13 cellular contexts compared by ENCODE assay signal in genomic region chr1:162855461-162856150, GRCh38. TPM values are rescaled to one million over a fixed set of nuclear protein-coding genes. Genes with fewer than 3 reads are reported as not detected.
DNase-seq lines count a peak whose midpoint lies in the region; ATAC-seq and TF ChIP-seq lines count a peak whose summit lies in the region.
"Had no signal": no experiment of that assay in that cellular context is flagged by ENCODE, and none has a peak within 500 bp of the region (broad histone marks: within the 10 kb centered on the region; RNA-seq: fewer than 3 reads in every experiment).

No MANE protein-coding gene starts in this region.

- no peak overlapping the region for H3K4me3 ChIP-seq in HCT116 (replicated peaks in 1 of 2; ENCODE audit: low read depth in 1 of 2, low read length in 2 of 2)
- no peak overlapping the region for H3K4me3 ChIP-seq in SJCRH30
- H3K4me3 ChIP-seq in epithelial cell of proximal tubule (ENCODE audit: low read depth, low read length): no peak overlapping the region
- H3K4me3 ChIP-seq in skeletal muscle cell (ENCODE audit: low read depth, low read length): no peak overlapping the region
- H3K4me3 ChIP-seq in adrenal gland: no peak overlapping the region
- H3K4me3 ChIP-seq: right atrium auricular region had no signal

- TF ChIP-seq POLR2A in HCT116 (IDR thresholded peaks at IDR 0.05; ENCODE audit: borderline replicate concordance, extremely low read depth, insufficient read depth, insufficient read length): no peak
- no peak for TF ChIP-seq POLR2A in adrenal gland (IDR thresholded peaks at IDR 0.05)

- H3K36me3 ChIP-seq in HCT116 (ENCODE audit: control insufficient read depth in 1 of 2, insufficient read depth in 2 of 2, low read length in 2 of 2) (no peaks in the 10 kb centered on the region), SJCRH30 (no peaks in the 10 kb centered on the region), adrenal gland (replicated peaks in 1 of 2) (no peaks in the 10 kb centered on the region)
- H3K36me3 ChIP-seq: right atrium auricular region had no signal

- CTCF ChIA-PET in HCT116 (lab: Charles Lee): interaction anchor here (1.1 kb wide), 1 partner anchor 319 kb away, joined by 3 read pairs; no protein-coding TSS in a partner anchor

- ATAC-seq in HCT116 (peak; percentile 46), HG03457 (IDR thresholded peaks at IDR 0.05; ENCODE audit: unreplicated experiment) (no peak)

- no TSS peak for BruUV-seq in HCT116 (replicated peaks; lab: Mats Ljungman, UMichigan)

- DNase-seq in HCT116 (ENCODE audit: low read depth, low spot score): no peak
- peak in 1 of 2 experiments; percentile 36 for DNase-seq in SJCRH30
- peak; percentile 23 for DNase-seq in epithelial cell of proximal tubule (ENCODE audit: low read depth)
- DNase-seq in skeletal muscle cell (ENCODE audit: low read depth): peak; percentile 59
- no peak for DNase-seq in posterior vena cava (ENCODE audit: low spot score)
- DNase-seq in adrenal gland: no peak
- DNase-seq in stimulated activated naive CD4-positive, alpha-beta T cell treated with Interleukin-2 at 50 U/mL for 16 hours (lab: John Stamatoyannopoulos, UW): no peak
- DNase-seq: CD4-positive, alpha-beta memory T cell; NCI-H1694; NCI-H524; substantia nigra had no signal

- no peaks in the 10 kb centered on the region for H3K79me2 ChIP-seq in HCT116 (ENCODE audit: insufficient read depth, low read length)

- H2AFZ ChIP-seq in HCT116 (ENCODE audit: low read depth, low read length, poor library complexity, severe bottlenecking): peak overlapping the region; percentile 3

- H4K20me1 ChIP-seq in HCT116 (ENCODE audit: insufficient read depth): no peaks in the 10 kb centered on the region

- H3K9me3 ChIP-seq in HCT116 (ENCODE audit: control insufficient read depth in 1 of 2, insufficient read depth in 1 of 2, low read depth in 1 of 2, low read length in 2 of 2) (no peaks in the 10 kb centered on the region), SJCRH30 (replicated peaks) (no peaks in the 10 kb centered on the region), adrenal gland (replicated peaks in 1 of 3) (no peaks in the 10 kb centered on the region)
- H3K9me3 ChIP-seq: right atrium auricular region had no signal

- no peak overlapping the region for H3K27ac ChIP-seq in HCT116 (ENCODE audit: low read depth, low read length)
- peak overlapping the region; percentile 11 for H3K27ac ChIP-seq in SJCRH30
- H3K27ac ChIP-seq in adrenal gland: no peak overlapping the region
- H3K27ac ChIP-seq: right atrium auricular region had no signal

- intact Hi-C loops in HCT116 (cut with micrococcal nuclease) (no loop called here), posterior vena cava (cut with DNase I) (loop anchor here (10.0 kb wide), 2 partner anchors 209 to 459 kb away; partner anchors contain the start of gene RGS4 (in 1 of the 2)), adrenal gland (cut with DNase I) (loop anchor here in 1 of 2 donors (10.0 kb wide), 1 partner anchor 459 kb away; no protein-coding TSS in a partner anchor)

- no peak for TF ChIP-seq RAD21 in HCT116 (IDR thresholded peaks at IDR 0.05; ENCODE audit: low read depth)

- H3K4me2 ChIP-seq in HCT116 (ENCODE audit: low read length): peak overlapping the region; percentile 35

- no peaks in the 10 kb centered on the region for H3K27me3 ChIP-seq in HCT116 (ENCODE audit: insufficient read depth, low read length)
- H3K27me3 ChIP-seq in SJCRH30: no peaks in the 10 kb centered on the region
- H3K27me3 ChIP-seq in adrenal gland: no peaks in the 10 kb centered on the region
- H3K27me3 ChIP-seq: right atrium auricular region had no signal

- RAD21 ChIA-PET in HCT116 (lab: Charles Lee; ENCODE audit: low non-redundant PET in 1 of 2, low total read pairs in 2 of 2, uncharacterized antibody in 2 of 2, unreplicated experiment in 2 of 2): no interaction called here

- POLR2A ChIA-PET in HCT116 (lab: Charles Lee): no interaction called here

- H3K4me1 ChIP-seq in HCT116 (ENCODE audit: control insufficient read depth in 1 of 2, insufficient read depth in 2 of 2, low read length in 2 of 2) (peaks cover 16 to 26% of the 10 kb centered on the region in 2 experiments), SJCRH30 (peaks cover 22% of the 10 kb centered on the region), adrenal gland (replicated peaks in 1 of 2) (no peaks in the 10 kb centered on the region)
- H3K4me1 ChIP-seq: right atrium auricular region had no signal

- H3K9ac ChIP-seq in HCT116 (ENCODE audit: low read length): no peak overlapping the region

- no peak for TF ChIP-seq CTCF in HCT116 (IDR thresholded peaks at IDR 0.05 in 2 of 3, conservative IDR thresholded peaks at IDR 0.05 in 1 of 3; ENCODE audit: borderline replicate concordance in 1 of 3, insufficient read depth in 1 of 3, low read depth in 2 of 3, low read length in 2 of 3)
- TF ChIP-seq CTCF in epithelial cell of proximal tubule (conservative IDR thresholded peaks at IDR 0.05; ENCODE audit: low read depth, low read length): no peak
- no peak for TF ChIP-seq CTCF in adrenal gland (IDR thresholded peaks at IDR 0.05)

- H3K9me2 ChIP-seq in HCT116 (ENCODE audit: insufficient read depth): no peaks in the 10 kb centered on the region

- 89 to 95% (median 90%) methylated on average over 4 of the region's 4 CpGs for WGBS in adrenal gland, 4 donors

TF ChIP-seq in HCT116, 20 proteins besides CTCF, POLR2A, EP300 and RAD21 (continues in another document):
- TF ChIP-seq EZH2phosphoT487 (IDR thresholded peaks at IDR 0.05; ENCODE audit: borderline replicate concordance): no peak
- TF ChIP-seq JUND (IDR thresholded peaks at IDR 0.05): no peak
- TF ChIP-seq POLR2AphosphoS5 (IDR thresholded peaks at IDR 0.05; ENCODE audit: low read depth, low read length): no peak
- no peak for TF ChIP-seq ZFX (IDR thresholded peaks at IDR 0.05)
- no peak for TF ChIP-seq SRF (IDR thresholded peaks at IDR 0.05; ENCODE audit: low read depth)
- no peak for TF ChIP-seq REST (IDR thresholded peaks at IDR 0.05; ENCODE audit: low read depth)
- TF ChIP-seq ATF3 (IDR thresholded peaks at IDR 0.05): no peak
- no peak for TF ChIP-seq CBX3 (IDR thresholded peaks at IDR 0.05; ENCODE audit: low read depth)
- no peak for TF ChIP-seq YY1 (IDR thresholded peaks at IDR 0.05; ENCODE audit: extremely low read depth, insufficient replicate concordance, low read depth, low read length)
- TF ChIP-seq EGR1 (IDR thresholded peaks at IDR 0.05; ENCODE audit: low read depth): no peak
- no peak for TF ChIP-seq ELF1 (IDR thresholded peaks at IDR 0.05; ENCODE audit: borderline replicate concordance, low read depth)
- TF ChIP-seq ZNF274 (IDR thresholded peaks at IDR 0.05; ENCODE audit: low read depth, low read length): no peak
- TF ChIP-seq ZBTB33 (IDR thresholded peaks at IDR 0.05; ENCODE audit: extremely low read depth, insufficient replicate concordance, low read length): no peak
- no peak for TF ChIP-seq EZH2 (IDR thresholded peaks at IDR 0.05)
- no peak for TF ChIP-seq MAX (IDR thresholded peaks at IDR 0.05)

RNA-seq across cellular contexts. Expression of gene CCDC190, which starts 5.4 kb away (rescaled TPM):
- total RNA-seq in HCT116 (2021; ENCODE audit: unreplicated experiment) (not detected), epithelial cell of proximal tubule (not detected in 2 replicates), posterior vena cava (under 1 TPM; 0.19 to 0.37 TPM), adrenal gland (not detected)
- 0.09 TPM in 1 of 2 replicates, not detected in the other for polyA plus RNA-seq in HCT116 (2012)
- not detected in 2 replicates for total RNA-seq in SJCRH30 (2014; rRNA removed; shearing (Covaris generic))
- polyA plus RNA-seq in adrenal gland: not detected
- total RNA-seq: CD4-positive, alpha-beta memory T cell had no signal
- polyA plus RNA-seq: CD4-positive, alpha-beta memory T cell had no signal

Comparison
In these comparisons a context has a peak if more than half of its experiments do, and no peak if none do; other contexts are left out.
1. DNase-seq: peak in epithelial cell of proximal tubule (single experiment) and skeletal muscle cell (single experiment); none in HCT116 (single experiment), posterior vena cava (single experiment), adrenal gland (0 of 7) and stimulated activated naive CD4-positive, alpha-beta T cell treated with Interleukin-2 at 50 U/mL for 16 hours (single experiment).